Comparison of ENCODE assay signal across 8 cellular contexts in the genomic region with DNA sequence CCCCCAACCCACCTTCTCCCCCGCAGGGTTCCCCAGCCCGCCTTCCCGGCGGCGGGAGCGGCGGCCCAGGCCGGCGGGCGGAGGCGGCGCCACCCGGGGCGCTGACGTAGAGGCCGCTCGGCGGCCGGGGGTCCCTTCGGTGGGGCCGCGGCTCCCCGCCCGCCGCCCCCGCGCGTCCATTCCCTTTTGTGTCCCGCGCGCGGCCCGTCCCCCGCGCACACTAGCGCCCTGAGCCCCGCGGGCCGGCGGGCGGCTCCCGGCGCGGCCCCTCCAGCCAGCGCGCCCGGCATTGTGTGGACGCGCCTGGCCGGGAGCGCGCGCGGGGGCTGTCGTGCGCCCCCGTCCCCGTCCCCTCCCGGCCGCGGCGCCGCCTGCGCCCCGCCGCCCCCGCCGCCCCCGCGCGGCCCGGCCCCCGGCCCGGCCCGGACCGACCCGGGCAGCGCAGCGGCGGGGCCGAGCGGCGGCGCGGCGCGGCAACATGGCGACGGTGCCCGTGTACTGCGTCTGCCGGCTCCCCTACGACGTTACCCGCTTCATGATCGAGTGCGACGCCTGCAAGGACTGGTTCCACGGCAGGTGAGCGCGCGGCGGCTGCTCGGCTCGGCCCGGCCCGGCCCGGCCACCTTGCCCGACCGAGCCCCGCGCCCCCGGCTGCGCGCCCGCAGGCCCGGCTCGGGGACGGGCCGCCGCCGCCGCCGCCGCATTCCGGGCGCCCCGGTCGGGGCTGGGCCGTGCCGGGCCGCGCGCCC. TPM values are rescaled to one million over a fixed set of nuclear protein-coding genes. Genes with fewer than 3 reads are reported as not detected.
DNase-seq lines count a peak whose midpoint lies in the region; ATAC-seq and TF ChIP-seq lines count a peak whose summit lies in the region.

PHF2 (plus strand) TSS at position 289 of the 749 bp plus-strand sequence; CDS start at position 479, 190 bp downstream.

- H3K4me3 ChIP-seq in IMR-90 (ENCODE audit: insufficient read depth, low read depth, low read length) = peak within 1 kb of the TSS; percentile 52
- H3K4me3 ChIP-seq in fibroblast of mammary gland (ENCODE audit: control insufficient read depth, low read depth, low read length) = peak within 1 kb of the TSS; percentile 67
- H3K4me3 ChIP-seq in vagina = peak within 1 kb of the TSS; percentile 72 to 86

- CTCF ChIA-PET in IMR-90 (lab: Yijun Ruan, JAX) = no interaction called here

- H2AK9ac ChIP-seq in IMR-90 (replicated peaks; ENCODE audit: low read depth, low read length, poor library complexity) = peak within 1 kb of the TSS; percentile 90

- BruUV-seq in IMR-90 (replicated peaks; lab: Mats Ljungman, UMichigan) = no TSS peak

- H4K91ac ChIP-seq in IMR-90 (ENCODE audit: insufficient read depth, low read depth, low read length) = peak within 1 kb of the TSS; percentile 66

- H3K9me3 Mint-ChIP-seq in natural killer cell treated with Interleukin-12 subunit alpha and Interleukin-12 subunit beta and Interleukin-15 and Interleukin-18, amount 100 ng/mL, for 72 hours = no peaks in the 10 kb centered on the region

- H2BK5ac ChIP-seq in IMR-90 (ENCODE audit: low read depth, low read length, poor library complexity, severe bottlenecking) = peak within 1 kb of the TSS; percentile 79

- peak within 1 kb of the TSS; percentile 89 for H3K14ac ChIP-seq in IMR-90 (replicated peaks; ENCODE audit: low read depth, low read length)

- peaks cover 25 to 35% of the 10 kb centered on the region in 2 donors for H3K4me1 Mint-ChIP-seq in natural killer cell treated with Interleukin-12 subunit alpha and Interleukin-12 subunit beta and Interleukin-15 and Interleukin-18, amount 100 ng/mL, for 72 hours (ENCODE audit: low read depth in 2 of 2)

- peak within 1 kb of the TSS; percentile 87 for H3K56ac ChIP-seq in IMR-90 (ENCODE audit: extremely low read depth, insufficient read depth, low read length)

- peak within 1 kb of the TSS; percentile 74 for H4K5ac ChIP-seq in IMR-90 (ENCODE audit: low read depth, low read length)

- peak within 1 kb of the TSS; percentile 83 for H3K4me3 Mint-ChIP-seq in natural killer cell treated with Interleukin-12 subunit alpha and Interleukin-12 subunit beta and Interleukin-15 and Interleukin-18, amount 100 ng/mL, for 72 hours

- peaks cover 36% of the 10 kb centered on the region for H4K20me1 ChIP-seq in IMR-90 (ENCODE audit: insufficient read depth, low read length)

- H3K9me3 ChIP-seq in IMR-90 (ENCODE audit: control insufficient read depth, insufficient read depth, low read length) (no peaks in the 10 kb centered on the region), vagina (no peaks in the 10 kb centered on the region)

- peak within 1 kb of the TSS; percentile 98 for H3K4me2 ChIP-seq in IMR-90 (ENCODE audit: low read depth, low read length)

- no peaks in the 10 kb centered on the region for H3K36me3 Mint-ChIP-seq in natural killer cell treated with Interleukin-12 subunit alpha and Interleukin-12 subunit beta and Interleukin-15 and Interleukin-18, amount 100 ng/mL, for 72 hours

- peak within 1 kb of the TSS; percentile 79 to 95 for H4K8ac ChIP-seq in IMR-90 (ENCODE audit: low read depth in 2 of 2, low read length in 2 of 2)

- H3K4me1 ChIP-seq in IMR-90 (ENCODE audit: control insufficient read depth, insufficient read depth, low read length) (peaks cover 26% of the 10 kb centered on the region), vagina (peaks cover 55% of the 10 kb centered on the region)

- H3K27ac ChIP-seq in IMR-90 (ENCODE audit: insufficient read depth, low read length) (peak within 1 kb of the TSS; percentile 77), vagina (peak within 1 kb of the TSS; percentile 91)

- TF ChIP-seq CTCF in IMR-90 (conservative IDR thresholded peaks at IDR 0.05; ENCODE audit: low read depth, low read length) = no peak
- TF ChIP-seq CTCF in fibroblast of mammary gland (conservative IDR thresholded peaks at IDR 0.05; ENCODE audit: control insufficient read depth, insufficient read depth, low read depth, low read length) = no peak
- no peak for TF ChIP-seq CTCF in vagina (IDR thresholded peaks at IDR 0.05)

- peak; percentile 86 for DNase-seq in 8988T
- no peak for DNase-seq in IMR-90
- DNase-seq in activated CD8-positive, alpha-beta memory T cell treated with anti-CD3 and anti-CD28 coated beads for 24 hours = peak; percentile 70
- no peak for DNase-seq in fibroblast of mammary gland (ENCODE audit: low read depth)
- no peak for DNase-seq in natural killer cell treated with Interleukin-12 subunit alpha and Interleukin-12 subunit beta and Interleukin-15 and Interleukin-18, amount 100 ng/mL, for 72 hours (ENCODE audit: low spot score)
- no peak for DNase-seq in vagina (ENCODE audit: extremely low spot score in 2 of 2)
- DNase-seq in DMS153 (lab: John Stamatoyannopoulos, UW) = no peak

- no peak for TF ChIP-seq POLR2A in IMR-90 (IDR thresholded peaks at IDR 0.05; ENCODE audit: low read depth, low read length)
- TF ChIP-seq POLR2A in vagina (IDR thresholded peaks at IDR 0.05) = no peak

- no peak for TF ChIP-seq RAD21 in IMR-90 (IDR thresholded peaks at IDR 0.05; ENCODE audit: low read length)

- peak; percentile 41 for ATAC-seq in GM18909 (IDR thresholded peaks at IDR 0.05; ENCODE audit: poor library complexity, unreplicated experiment)
- peak; percentile 53 for ATAC-seq in IMR-90 (ENCODE audit: low read depth)
- peak; percentile 64 to 68 for ATAC-seq in natural killer cell treated with Interleukin-12 subunit alpha and Interleukin-12 subunit beta and Interleukin-15 and Interleukin-18, amount 100 ng/mL, for 72 hours

- H2BK20ac ChIP-seq in IMR-90 (ENCODE audit: low read depth, low read length) = no peak within 1 kb of the TSS

- in situ Hi-C loops in IMR-90 (cut with MboI; ENCODE audit: low sequenced_read_pairs) = no loop called here

- no peaks in the 10 kb centered on the region for H3K27me3 Mint-ChIP-seq in natural killer cell treated with Interleukin-12 subunit alpha and Interleukin-12 subunit beta and Interleukin-15 and Interleukin-18, amount 100 ng/mL, for 72 hours

- peak within 1 kb of the TSS; percentile 33; the same call in 1 of the 2 replicates for H3K18ac ChIP-seq in IMR-90 (ENCODE audit: low read depth, low read length)

- peak within 1 kb of the TSS; percentile 83 for H3K4ac ChIP-seq in IMR-90 (ENCODE audit: low read depth, low read length)

- H3K27me3 ChIP-seq in IMR-90 (ENCODE audit: control insufficient read depth, insufficient read depth, low read length) (no peaks in the 10 kb centered on the region), vagina (no peaks in the 10 kb centered on the region)

- dilution Hi-C loops in IMR-90 (cut with HindIII; ENCODE audit: low sequenced_read_pairs, unreplicated experiment) = no loop called here

- peaks cover 21 to 64% of the 10 kb centered on the region in 2 experiments for H3K79me1 ChIP-seq in IMR-90 (ENCODE audit: low read depth in 1 of 2, low read length in 2 of 2)

- H2BK15ac ChIP-seq in IMR-90 (ENCODE audit: low read depth, low read length) = no peak within 1 kb of the TSS

- peak within 1 kb of the TSS; percentile 96 for H3K23ac ChIP-seq in IMR-90 (ENCODE audit: low read depth, low read length)

- H3K27ac Mint-ChIP-seq in natural killer cell treated with Interleukin-12 subunit alpha and Interleukin-12 subunit beta and Interleukin-15 and Interleukin-18, amount 100 ng/mL, for 72 hours = peak within 1 kb of the TSS; percentile 62 to 84

- 0 out of 2 replicates have a peak within 1 kb of the TSS, but pooled peaks have one; percentile 14 for H2BK120ac ChIP-seq in IMR-90 (ENCODE audit: low read depth, low read length)

- intact Hi-C loops in IMR-90 (cut with micrococcal nuclease) = loop anchor here (5.0 kb wide), 1 partner anchor 91 kb away; no protein-coding TSS in a partner anchor
- intact Hi-C loops in vagina (cut with DNase I) = loop anchor here (5.0 kb wide), 1 partner anchor 124 kb away; the partner anchor contains the start of genes FAM120A and FAM120AOS

- H3K9ac ChIP-seq in IMR-90 (ENCODE audit: low read depth, low read length) = peak within 1 kb of the TSS; percentile 92

- H2AFZ ChIP-seq in IMR-90 (replicated peaks; ENCODE audit: low read length, poor library complexity) = peak within 1 kb of the TSS; percentile 98

- 0% methylated on average over 4 of the region's 134 CpGs; no CpG with 5 or more reads in 1 of the 2 experiments for WGBS in IMR-90 (ENCODE audit: extremely low coverage in 2 of 2, insufficient read length in 1 of 2), 2 experiments

- H2AK5ac ChIP-seq in IMR-90 (ENCODE audit: low read depth, low read length) = peak within 1 kb of the TSS; percentile 84

- no peaks in the 10 kb centered on the region for H3K36me3 ChIP-seq in IMR-90 (ENCODE audit: control insufficient read depth, insufficient read depth, low read length)
- H3K36me3 ChIP-seq in vagina = no peaks in the 10 kb centered on the region

- peaks cover 18% of the 10 kb centered on the region for H3K9me1 ChIP-seq in IMR-90 (ENCODE audit: insufficient read depth, low read length)

- POLR2A ChIA-PET in IMR-90 (lab: Charles Lee; ENCODE audit: unreplicated experiment) = interaction anchor here (0.6 kb wide), 1 partner anchor 10 kb away, joined by 3 read pairs; no protein-coding TSS in a partner anchor

TF ChIP-seq in IMR-90, 13 proteins besides CTCF, POLR2A, EP300 and RAD21:
- no peak for TF ChIP-seq RCOR1 (IDR thresholded peaks at IDR 0.05; ENCODE audit: insufficient replicate concordance, low read length)
- TF ChIP-seq CEBPB (IDR thresholded peaks at IDR 0.05; ENCODE audit: low read depth, low read length) = no peak

RNA-seq across cellular contexts. Expression of gene PHF2, which starts in this region (rescaled TPM):
- 5.9 and 6.9 TPM in 2 replicates for total RNA-seq in IMR-90 (2012; rRNA removed)
- polyA plus RNA-seq in IMR-90 (2012; rRNA removed) = 9.5 and 9.6 TPM in 2 replicates
- polyA plus RNA-seq in IMR-90 (2012; cell fraction: cytosol; rRNA removed) = 5.9 and 8.8 TPM in 2 replicates
- polyA plus RNA-seq in IMR-90 (2012; cell fraction: nucleus; rRNA removed; ENCODE audit: low replicate concordance) = 21.2 and 22.2 TPM in 2 replicates
- total RNA-seq in natural killer cell treated with Interleukin-12 subunit alpha and Interleukin-12 subunit beta and Interleukin-15 and Interleukin-18, amount 100 ng/mL, for 72 hours = 10 to 100 TPM; 14.9 to 19.5 TPM
- total RNA-seq in vagina = 27.7 TPM

Comparison
In these comparisons a context has a peak if more than half of its experiments do, and no peak if none do; other contexts are left out.
1. DNase-seq: peak in 8988T (single experiment) and activated CD8-positive, alpha-beta memory T cell treated with anti-CD3 and anti-CD28 coated beads for 24 hours (single experiment); none in IMR-90 (single experiment), fibroblast of mammary gland (single experiment), natural killer cell treated with Interleukin-12 subunit alpha and Interleukin-12 subunit beta and Interleukin-15 and Interleukin-18, amount 100 ng/mL, for 72 hours (single experiment), vagina (0 of 2) and DMS153 (single experiment).
2. Peak in every context shown above with its lines, with median percentiles within 50 percentile points of each other: ATAC-seq and H3K4me3 ChIP-seq.